26 cellular contexts compared by ENCODE assay signal in the genomic region with DNA sequence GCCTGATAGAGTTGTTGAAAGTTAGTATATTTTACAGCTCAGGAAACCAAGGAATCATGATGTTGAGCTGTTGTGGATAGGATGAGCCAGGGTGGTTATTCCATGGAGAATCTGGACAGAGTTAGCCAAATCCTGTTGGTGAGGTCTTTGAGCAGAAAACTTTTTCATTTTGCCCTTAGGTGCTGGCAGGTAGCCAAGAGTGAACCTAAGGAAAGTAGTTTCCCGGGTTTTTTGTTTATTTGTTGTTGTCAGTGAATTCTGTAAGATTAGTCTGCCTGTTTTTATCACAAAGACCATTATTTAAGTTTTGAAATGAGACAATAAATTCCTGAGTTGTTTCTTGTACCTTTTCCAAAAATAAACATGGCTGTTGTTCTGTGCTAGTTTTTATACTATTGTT.
"Had no signal": no experiment of that assay in that cellular context is flagged by ENCODE, and none has a peak within 500 bp of the region (broad histone marks: within the 10 kb centered on the region; RNA-seq: fewer than 3 reads in every experiment).

No MANE protein-coding gene starts in this region.

- H3K4me3 Mint-ChIP-seq: activated naive CD8-positive, alpha-beta T cell; activated T-cell treated with anti-CD3 and anti-CD28 coated beads, Interleukin-2, amount 50 U/mL, for 24 hours; activated T-helper 17 cell treated with anti-CD3 and anti-CD28 coated beads, Interleukin-2, amount 50 U/mL, for 72 hours; central memory CD8-positive, alpha-beta T cell; effector memory CD8-positive, alpha-beta T cell; immature natural killer cell; naive thymus-derived CD4-positive, alpha-beta T cell; stimulated activated memory B cell treated with anti-CD40 and anti-IgM and Interleukin-4, amounts not matched to agents 10 μg/mL and 1 μg/mL and 100 μg/mL, for 72 hours had no signal

- H3K4me2 ChIP-seq: smooth muscle cell had no signal

- DNase-seq: activated CD8-positive, alpha-beta memory T cell treated with anti-CD3 and anti-CD28 coated beads for 24 hours; activated CD8-positive, alpha-beta memory T cell treated with anti-CD3 and anti-CD28 coated beads, Interleukin-2, amount 50 U/mL, for 4 hours; activated naive CD4-positive, alpha-beta T cell; activated T-cell treated with anti-CD3 and anti-CD28 coated beads, Interleukin-2, amount 50 U/mL, for 24 hours; adrenal gland; brain microvascular endothelial cell; effector memory CD8-positive, alpha-beta T cell; foreskin melanocyte; immature natural killer cell; kidney glomerular epithelial cell; left lung; naive thymus-derived CD4-positive, alpha-beta T cell; retina; sigmoid colon; stimulated activated CD4-positive, alpha-beta T cell treated with anti-CD3 and anti-CD28 coated beads, Interleukin-15, amount 100 ng/mL, for 24 hours; stomach; transverse colon had no signal

- H3K27ac ChIP-seq: adrenal gland, ascending aorta, brain microvascular endothelial cell, left lung, sigmoid colon, stomach, suprapubic skin, transverse colon had no signal

- H3K27me3 ChIP-seq: adrenal gland, ascending aorta, brain microvascular endothelial cell, left lung, sigmoid colon, stomach, suprapubic skin, transverse colon had no signal

- H3K9me3 Mint-ChIP-seq: activated T-helper 17 cell treated with anti-CD3 and anti-CD28 coated beads, Interleukin-2, amount 50 U/mL, for 72 hours had no signal

- H3K27me3 Mint-ChIP-seq: activated naive CD8-positive, alpha-beta T cell; activated T-cell treated with anti-CD3 and anti-CD28 coated beads, Interleukin-2, amount 50 U/mL, for 24 hours; activated T-helper 17 cell treated with anti-CD3 and anti-CD28 coated beads, Interleukin-2, amount 50 U/mL, for 72 hours; central memory CD8-positive, alpha-beta T cell; effector memory CD8-positive, alpha-beta T cell; naive thymus-derived CD4-positive, alpha-beta T cell; stimulated activated memory B cell treated with anti-CD40 and anti-IgM and Interleukin-4, amounts not matched to agents 10 μg/mL and 1 μg/mL and 100 μg/mL, for 72 hours had no signal

- H3K27ac Mint-ChIP-seq: activated naive CD8-positive, alpha-beta T cell; activated T-cell treated with anti-CD3 and anti-CD28 coated beads, Interleukin-2, amount 50 U/mL, for 24 hours; activated T-helper 17 cell treated with anti-CD3 and anti-CD28 coated beads, Interleukin-2, amount 50 U/mL, for 72 hours; effector memory CD8-positive, alpha-beta T cell; immature natural killer cell; naive thymus-derived CD4-positive, alpha-beta T cell; stimulated activated memory B cell treated with anti-CD40 and anti-IgM and Interleukin-4, amounts not matched to agents 10 μg/mL and 1 μg/mL and 100 μg/mL, for 72 hours had no signal

- H3K36me3 ChIP-seq: adrenal gland, brain microvascular endothelial cell, left lung, sigmoid colon, suprapubic skin, transverse colon had no signal

- ATAC-seq: activated T-helper 17 cell treated with anti-CD3 and anti-CD28 coated beads, Interleukin-2, amount 50 U/mL, for 72 hours; effector memory CD8-positive, alpha-beta T cell; esophagus mucosa; left lung; naive thymus-derived CD4-positive, alpha-beta T cell; stimulated activated memory B cell treated with anti-CD40 and anti-IgM and Interleukin-4, amounts not matched to agents 10 μg/mL and 1 μg/mL and 100 μg/mL, for 72 hours had no signal

- H3K4me1 ChIP-seq: sigmoid colon had no signal

- H3K4me3 ChIP-seq: adrenal gland, ascending aorta, left lung, lung, sigmoid colon, smooth muscle cell, stomach, suprapubic skin, transverse colon had no signal
